8 cellular contexts compared by ENCODE assay signal in genomic region chr7:55534262-55534915, GRCh38. TPM values are rescaled to one million over a fixed set of nuclear protein-coding genes. Genes with fewer than 3 reads are reported as not detected.
A peak's percentile ranks its signal among the peaks of the same experiment; 100 is the strongest.
DNase-seq lines count a peak whose midpoint lies in the region; ATAC-seq and TF ChIP-seq lines count a peak whose summit lies in the region.

No MANE protein-coding gene starts in this region.

- H3K27me3 Mint-ChIP-seq in activated naive CD4-positive, alpha-beta T cell treated with anti-CD3 and anti-CD28 coated beads, Interleukin-2, amount 10 ng/mL, durations not matched to agents 7 days and 5 days = peaks cover 4% of the 10 kb centered on the region
- H3K27me3 Mint-ChIP-seq in neural progenitor cell (ENCODE audit: insufficient read depth, low read depth) = peaks cover 2% of the 10 kb centered on the region

- DNase-seq in NK-92 treated with Interleukin-12 subunit alpha and Interleukin-12 subunit beta, amount 100 ng/mL, for 24 hours (lab: John Stamatoyannopoulos, UW) = peak; percentile 86
- DNase-seq in NK-92 (lab: John Stamatoyannopoulos, UW; ENCODE audit: unreplicated experiment) (no peak), SHP77 (lab: John Stamatoyannopoulos, UW) (peak; percentile 40 to 50), kidney tubule cell (ENCODE audit: low spot score) (peak; percentile 83), neural progenitor cell (ENCODE audit: low spot score) (no peak)
- DNase-seq in activated naive CD4-positive, alpha-beta T cell treated with anti-CD3 and anti-CD28 coated beads, Interleukin-2, amount 10 ng/mL, durations not matched to agents 7 days and 5 days = peak; percentile 74
- DNase-seq in stimulated activated CD8-positive, alpha-beta memory T cell treated with anti-CD3 and anti-CD28 coated beads, Interleukin-4, amount 100 ng/mL, for 1 hour (ENCODE audit: low read depth in 2 of 2, low spot score in 1 of 2) = peak; percentile 11

- no peaks in the 10 kb centered on the region for H3F3A ChIP-seq in neural progenitor cell (ENCODE audit: low read depth)

- no peak overlapping the region for H3K9ac ChIP-seq in neural progenitor cell

- H3K9me3 ChIP-seq in neural progenitor cell (ENCODE audit: low read depth) = no peaks in the 10 kb centered on the region

- peaks cover 89% of the 10 kb centered on the region for H3K4me1 Mint-ChIP-seq in activated naive CD4-positive, alpha-beta T cell treated with anti-CD3 and anti-CD28 coated beads, Interleukin-2, amount 10 ng/mL, durations not matched to agents 7 days and 5 days
- H3K4me1 Mint-ChIP-seq in neural progenitor cell = peaks cover 27% of the 10 kb centered on the region

- H3K27ac ChIP-seq in neural progenitor cell = no peak overlapping the region

- H3K4me2 ChIP-seq in neural progenitor cell = no peak overlapping the region

- peaks cover 55% of the 10 kb centered on the region for H3K79me2 ChIP-seq in neural progenitor cell (ENCODE audit: low read depth)

- peaks cover 25% of the 10 kb centered on the region for H3K4me1 ChIP-seq in neural progenitor cell

- H3K4me3 Mint-ChIP-seq in activated naive CD4-positive, alpha-beta T cell treated with anti-CD3 and anti-CD28 coated beads, Interleukin-2, amount 10 ng/mL, durations not matched to agents 7 days and 5 days = peak overlapping the region; percentile 63
- no peak overlapping the region for H3K4me3 Mint-ChIP-seq in neural progenitor cell

- peaks cover 26% of the 10 kb centered on the region for H3K36me3 Mint-ChIP-seq in activated naive CD4-positive, alpha-beta T cell treated with anti-CD3 and anti-CD28 coated beads, Interleukin-2, amount 10 ng/mL, durations not matched to agents 7 days and 5 days
- H3K36me3 Mint-ChIP-seq in neural progenitor cell = peaks cover 13% of the 10 kb centered on the region

- no peaks in the 10 kb centered on the region for H3K36me3 ChIP-seq in neural progenitor cell

- ATAC-seq in HG03066 (IDR thresholded peaks at IDR 0.05; ENCODE audit: low read depth, unreplicated experiment) = peak; percentile 63

- no peak overlapping the region for H3K4me3 ChIP-seq in neural progenitor cell

- H3K27ac Mint-ChIP-seq in activated naive CD4-positive, alpha-beta T cell treated with anti-CD3 and anti-CD28 coated beads, Interleukin-2, amount 10 ng/mL, durations not matched to agents 7 days and 5 days = peak overlapping the region; percentile 98
- H3K27ac Mint-ChIP-seq in neural progenitor cell = no peak overlapping the region

- CTCF ChIA-PET in activated naive CD4-positive, alpha-beta T cell treated with anti-CD3 and anti-CD28 coated beads, Interleukin-2, amount 10 ng/mL, durations not matched to agents 7 days and 5 days (lab: Charles Lee) = interaction anchor here (0.8 to 2.2 kb wide), 11 partner anchors 10 to 110 kb away, joined by 3 to 8 read pairs (median 3); no protein-coding TSS in a partner anchor

- peaks cover 85% of the 10 kb centered on the region for H4K20me1 ChIP-seq in neural progenitor cell (ENCODE audit: low read depth)

- no peak for TF ChIP-seq CTCF in neural progenitor cell (IDR thresholded peaks at IDR 0.05)

- H3K27me3 ChIP-seq in neural progenitor cell = no peaks in the 10 kb centered on the region

- no peak overlapping the region for H2AFZ ChIP-seq in neural progenitor cell (replicated peaks)

- no peaks in the 10 kb centered on the region for H3K9me3 Mint-ChIP-seq in activated naive CD4-positive, alpha-beta T cell treated with anti-CD3 and anti-CD28 coated beads, Interleukin-2, amount 10 ng/mL, durations not matched to agents 7 days and 5 days
- H3K9me3 Mint-ChIP-seq in neural progenitor cell = peaks cover 5% of the 10 kb centered on the region

RNA-seq across cellular contexts. Expression of gene VOPP1, which starts 37.9 kb away (rescaled TPM):
- total RNA-seq in neural progenitor cell (ENCODE audit: low replicate concordance) = 46.6 and 55.9 TPM in 2 replicates

Comparison
In these comparisons a context has a peak if more than half of its experiments do, and no peak if none do; other contexts are left out.
1. DNase-seq: peak in NK-92 treated with Interleukin-12 subunit alpha and Interleukin-12 subunit beta, amount 100 ng/mL, for 24 hours (single experiment), SHP77 (2 of 2), activated naive CD4-positive, alpha-beta T cell treated with anti-CD3 and anti-CD28 coated beads, Interleukin-2, amount 10 ng/mL, durations not matched to agents 7 days and 5 days (single experiment), kidney tubule cell (single experiment) and stimulated activated CD8-positive, alpha-beta memory T cell treated with anti-CD3 and anti-CD28 coated beads, Interleukin-4, amount 100 ng/mL, for 1 hour (2 of 2); none in NK-92 (single experiment) and neural progenitor cell (single experiment).